23 cellular contexts compared by ENCODE assay signal in the genomic region with DNA sequence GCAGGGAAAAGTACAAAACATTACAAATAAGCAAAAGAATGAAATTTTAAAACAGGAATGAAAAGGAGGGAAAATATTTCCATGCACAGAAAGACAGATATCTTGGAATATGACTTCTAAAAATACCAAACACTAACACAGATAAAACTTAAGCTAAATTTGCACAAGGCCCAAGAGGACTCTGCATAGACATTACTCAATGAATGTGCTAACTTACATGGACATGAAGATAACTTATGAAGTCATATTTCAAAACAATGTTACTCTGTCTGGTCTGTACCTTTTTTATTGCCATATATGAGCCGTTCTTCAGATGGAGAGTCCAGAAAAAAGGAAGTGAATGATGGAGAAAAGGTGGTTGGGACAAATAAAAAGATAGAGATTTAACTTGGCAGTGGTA.
"Had no signal": no experiment of that assay in that cellular context is flagged by ENCODE, and none has a peak within 500 bp of the region (broad histone marks: within the 10 kb centered on the region; RNA-seq: fewer than 3 reads in every experiment).

No MANE protein-coding gene starts in this region.

- H3K9me3 Mint-ChIP-seq: naive B cell; nephron progenitor cell; stimulated activated memory B cell treated with anti-CD40 and anti-IgM and Interleukin-4, amounts not matched to agents 10 μg/mL and 1 μg/mL and 100 μg/mL, for 72 hours; stimulated activated naive CD8-positive, alpha-beta T cell treated with anti-CD3 and anti-CD28 coated beads, Interleukin-15, amount 100 ng/mL, for 72 hours had no signal

- H3K4me3 ChIP-seq: dorsolateral prefrontal cortex, gastrocnemius medialis, left lung, lung, prostate gland, spleen, testis, tibial nerve, upper lobe of right lung, vagina had no signal

- H3K27ac Mint-ChIP-seq: nephron progenitor cell; stimulated activated memory B cell treated with anti-CD40 and anti-IgM and Interleukin-4, amounts not matched to agents 10 μg/mL and 1 μg/mL and 100 μg/mL, for 72 hours had no signal

- H3K36me3 ChIP-seq: prostate gland had no signal

- H3K9ac ChIP-seq: parathyroid adenoma had no signal

- H3K9me3 ChIP-seq: gastrocnemius medialis, left lung, prostate gland, spleen, testis, tibial nerve, upper lobe of right lung, vagina had no signal

- H3K4me1 ChIP-seq: left lung, parathyroid adenoma, prostate gland, spleen, testis, tibial nerve, upper lobe of right lung, vagina had no signal

- H3K27ac ChIP-seq: dorsolateral prefrontal cortex, left lung, parathyroid adenoma, prostate gland, spleen, testis, tibial nerve, upper lobe of right lung, vagina had no signal

- H3K4me3 Mint-ChIP-seq: naive B cell; nephron progenitor cell; stimulated activated memory B cell treated with anti-CD40 and anti-IgM and Interleukin-4, amounts not matched to agents 10 μg/mL and 1 μg/mL and 100 μg/mL, for 72 hours; stimulated activated naive CD8-positive, alpha-beta T cell treated with anti-CD3 and anti-CD28 coated beads, Interleukin-15, amount 100 ng/mL, for 72 hours had no signal

- H2AFZ ChIP-seq: parathyroid adenoma had no signal

- H3K4me1 Mint-ChIP-seq: nephron progenitor cell; stimulated activated memory B cell treated with anti-CD40 and anti-IgM and Interleukin-4, amounts not matched to agents 10 μg/mL and 1 μg/mL and 100 μg/mL, for 72 hours; stimulated activated naive CD8-positive, alpha-beta T cell treated with anti-CD3 and anti-CD28 coated beads, Interleukin-15, amount 100 ng/mL, for 72 hours had no signal

- H3K27me3 Mint-ChIP-seq: naive B cell; stimulated activated memory B cell treated with anti-CD40 and anti-IgM and Interleukin-4, amounts not matched to agents 10 μg/mL and 1 μg/mL and 100 μg/mL, for 72 hours; stimulated activated naive CD8-positive, alpha-beta T cell treated with anti-CD3 and anti-CD28 coated beads, Interleukin-15, amount 100 ng/mL, for 72 hours had no signal

- ATAC-seq: gastrocnemius medialis; left lung; sciatic nerve; stimulated activated memory B cell treated with anti-CD40 and anti-IgM and Interleukin-4, amounts not matched to agents 10 μg/mL and 1 μg/mL and 100 μg/mL, for 72 hours; stimulated activated naive CD8-positive, alpha-beta T cell treated with anti-CD3 and anti-CD28 coated beads, Interleukin-15, amount 100 ng/mL, for 72 hours; upper lobe of right lung had no signal

- DNase-seq: cortex of kidney; dorsolateral prefrontal cortex; effector CD8-positive, alpha-beta T cell; gastrocnemius medialis; islet precursor cell; left lung; mesendoderm; naive B cell; nephron progenitor cell; spleen; stimulated activated CD4-positive, alpha-beta T cell treated with anti-CD3 and anti-CD28 coated beads, Interleukin-15, amount 100 ng/mL, for 24 hours; stimulated activated CD4-positive, alpha-beta T cell treated with anti-CD3 and anti-CD28 coated beads, Interleukin-1b, Interleukin-23, amount 100 ng/mL, for 48 hours; stimulated activated CD4-positive, alpha-beta T cell treated with anti-CD3 and anti-CD28 coated beads, Interleukin-4, amount 100 ng/mL, for 24 hours; stimulated activated naive CD8-positive, alpha-beta T cell treated with anti-CD3 and anti-CD28 coated beads, Interleukin-15, amount 100 ng/mL, for 72 hours; testis; upper lobe of right lung had no signal

- H3K27me3 ChIP-seq: dorsolateral prefrontal cortex, gastrocnemius medialis, left lung, spleen, testis, tibial nerve, upper lobe of right lung, vagina had no signal
